ENCODE assay signal across 2 cellular contexts in the genomic region with DNA sequence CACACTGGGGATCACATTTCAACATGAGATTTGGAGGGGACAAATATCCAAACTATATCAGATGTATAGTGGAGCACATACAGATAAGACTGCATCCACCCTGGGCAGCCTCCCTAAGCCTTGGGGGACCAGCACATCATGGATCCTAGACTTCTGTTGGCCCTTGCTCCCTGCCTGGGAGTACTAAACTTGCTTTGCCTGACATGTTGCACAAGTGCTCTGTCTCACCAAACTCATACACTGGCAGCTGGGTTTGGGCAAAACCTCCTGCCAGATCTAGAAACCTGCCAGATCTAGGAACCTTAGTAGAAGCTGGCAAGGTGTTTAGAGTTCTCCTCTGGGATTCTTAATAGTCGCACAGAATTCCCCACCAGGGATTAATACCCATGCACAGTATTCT.
TF ChIP-seq lines count a peak whose summit lies in the region.

No MANE protein-coding gene starts in this region.

TF ChIP-seq in liver, 16 proteins besides CTCF, POLR2A, EP300 and RAD21:
- TF ChIP-seq SP1 (IDR thresholded peaks at IDR 0.05) (no peak), FOXA2 (IDR thresholded peaks at IDR 0.05) (no peak), FOXA1 (IDR thresholded peaks at IDR 0.05) (no peak), HNF4A (conservative IDR thresholded peaks at IDR 0.05) (peak; percentile 36 to 48), TAF1 (conservative IDR thresholded peaks at IDR 0.05) (no peak), EGR1 (IDR thresholded peaks at IDR 0.05; ENCODE audit: low read depth in 2 of 2) (no peak), YY1 (IDR thresholded peaks at IDR 0.05) (no peak), NR2F2 (IDR thresholded peaks at IDR 0.05) (no peak), ATF3 (IDR thresholded peaks at IDR 0.05) (no peak), HNF4G (IDR thresholded peaks at IDR 0.05) (no peak), JUND (IDR thresholded peaks at IDR 0.05) (no peak), RXRA (IDR thresholded peaks at IDR 0.05) (peak; percentile 32 to 35)
- TF ChIP-seq, protein P1, sequence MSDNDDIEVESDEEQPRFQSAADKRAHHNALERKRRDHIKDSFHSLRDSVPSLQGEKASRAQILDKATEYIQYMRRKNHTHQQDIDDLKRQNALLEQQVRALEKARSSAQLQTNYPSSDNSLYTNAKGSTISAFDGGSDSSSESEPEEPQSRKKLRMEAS (IDR thresholded peaks at IDR 0.05) = no peak
- TF ChIP-seq, protein P2, sequence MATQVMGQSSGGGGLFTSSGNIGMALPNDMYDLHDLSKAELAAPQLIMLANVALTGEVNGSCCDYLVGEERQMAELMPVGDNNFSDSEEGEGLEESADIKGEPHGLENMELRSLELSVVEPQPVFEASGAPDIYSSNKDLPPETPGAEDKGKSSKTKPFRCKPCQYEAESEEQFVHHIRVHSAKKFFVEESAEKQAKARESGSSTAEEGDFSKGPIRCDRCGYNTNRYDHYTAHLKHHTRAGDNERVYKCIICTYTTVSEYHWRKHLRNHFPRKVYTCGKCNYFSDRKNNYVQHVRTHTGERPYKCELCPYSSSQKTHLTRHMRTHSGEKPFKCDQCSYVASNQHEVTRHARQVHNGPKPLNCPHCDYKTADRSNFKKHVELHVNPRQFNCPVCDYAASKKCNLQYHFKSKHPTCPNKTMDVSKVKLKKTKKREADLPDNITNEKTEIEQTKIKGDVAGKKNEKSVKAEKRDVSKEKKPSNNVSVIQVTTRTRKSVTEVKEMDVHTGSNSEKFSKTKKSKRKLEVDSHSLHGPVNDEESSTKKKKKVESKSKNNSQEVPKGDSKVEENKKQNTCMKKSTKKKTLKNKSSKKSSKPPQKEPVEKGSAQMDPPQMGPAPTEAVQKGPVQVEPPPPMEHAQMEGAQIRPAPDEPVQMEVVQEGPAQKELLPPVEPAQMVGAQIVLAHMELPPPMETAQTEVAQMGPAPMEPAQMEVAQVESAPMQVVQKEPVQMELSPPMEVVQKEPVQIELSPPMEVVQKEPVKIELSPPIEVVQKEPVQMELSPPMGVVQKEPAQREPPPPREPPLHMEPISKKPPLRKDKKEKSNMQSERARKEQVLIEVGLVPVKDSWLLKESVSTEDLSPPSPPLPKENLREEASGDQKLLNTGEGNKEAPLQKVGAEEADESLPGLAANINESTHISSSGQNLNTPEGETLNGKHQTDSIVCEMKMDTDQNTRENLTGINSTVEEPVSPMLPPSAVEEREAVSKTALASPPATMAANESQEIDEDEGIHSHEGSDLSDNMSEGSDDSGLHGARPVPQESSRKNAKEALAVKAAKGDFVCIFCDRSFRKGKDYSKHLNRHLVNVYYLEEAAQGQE (IDR thresholded peaks at IDR 0.05) = no peak
- TF ChIP-seq, protein P3, sequence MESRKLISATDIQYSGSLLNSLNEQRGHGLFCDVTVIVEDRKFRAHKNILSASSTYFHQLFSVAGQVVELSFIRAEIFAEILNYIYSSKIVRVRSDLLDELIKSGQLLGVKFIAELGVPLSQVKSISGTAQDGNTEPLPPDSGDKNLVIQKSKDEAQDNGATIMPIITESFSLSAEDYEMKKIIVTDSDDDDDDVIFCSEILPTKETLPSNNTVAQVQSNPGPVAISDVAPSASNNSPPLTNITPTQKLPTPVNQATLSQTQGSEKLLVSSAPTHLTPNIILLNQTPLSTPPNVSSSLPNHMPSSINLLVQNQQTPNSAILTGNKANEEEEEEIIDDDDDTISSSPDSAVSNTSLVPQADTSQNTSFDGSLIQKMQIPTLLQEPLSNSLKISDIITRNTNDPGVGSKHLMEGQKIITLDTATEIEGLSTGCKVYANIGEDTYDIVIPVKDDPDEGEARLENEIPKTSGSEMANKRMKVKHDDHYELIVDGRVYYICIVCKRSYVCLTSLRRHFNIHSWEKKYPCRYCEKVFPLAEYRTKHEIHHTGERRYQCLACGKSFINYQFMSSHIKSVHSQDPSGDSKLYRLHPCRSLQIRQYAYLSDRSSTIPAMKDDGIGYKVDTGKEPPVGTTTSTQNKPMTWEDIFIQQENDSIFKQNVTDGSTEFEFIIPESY (IDR thresholded peaks at IDR 0.05) = no peak
TF ChIP-seq in liver: peak in this region for 2.

TF ChIP-seq in HepG2, 621 proteins besides CTCF, POLR2A, EP300 and RAD21:
- no peak for TF ChIP-seq THAP11 (CRISPR knock-in tag; IDR thresholded peaks at IDR 0.05)
- TF ChIP-seq GMEB1 (CRISPR knock-in tag; IDR thresholded peaks at IDR 0.05; ENCODE audit: borderline replicate concordance) = no peak
- no peak for TF ChIP-seq ATF5 (CRISPR knock-in tag; IDR thresholded peaks at IDR 0.05; ENCODE audit: low read depth)
- TF ChIP-seq CHD4 (IDR thresholded peaks at IDR 0.05; ENCODE audit: borderline replicate concordance, low read length) = no peak
- TF ChIP-seq ZNF30 (CRISPR knock-in tag; IDR thresholded peaks at IDR 0.05) = no peak
